ENCODE assay signal across 8 cellular contexts in genomic region chr19:1252221-1252817, GRCh38. TPM values are rescaled to one million over a fixed set of nuclear protein-coding genes. Genes with fewer than 3 reads are reported as not detected.
DNase-seq lines count a peak whose midpoint lies in the region; ATAC-seq, FAIRE-seq and TF ChIP-seq lines count a peak whose summit lies in the region.

No MANE protein-coding gene starts in this region.

- H3K4me2 ChIP-seq in skeletal muscle satellite cell (ENCODE audit: low read length), result peak overlapping the region; percentile 98

- H3K9me3 ChIP-seq in skeletal muscle satellite cell (replicated peaks; ENCODE audit: low read length), result no peaks in the 10 kb centered on the region

- peak overlapping the region; percentile 92 for H3K9ac ChIP-seq in skeletal muscle satellite cell (ENCODE audit: low read depth, low read length)

- no peak for FAIRE-seq in bronchial epithelial cell (lab: Jason Lieb, UNC)

- peak overlapping the region; percentile 75 for H3K4me3 ChIP-seq in bronchial epithelial cell (ENCODE audit: low read depth, low read length)
- peak overlapping the region; percentile 83 for H3K4me3 ChIP-seq in skeletal muscle satellite cell (ENCODE audit: low read length)

- no peak for ATAC-seq in HG02571 (IDR thresholded peaks at IDR 0.05; ENCODE audit: unreplicated experiment)

- peaks cover 45% of the 10 kb centered on the region for H3K4me1 ChIP-seq in skeletal muscle satellite cell (ENCODE audit: control insufficient read depth, insufficient read depth, low read length)

- H3K36me3 ChIP-seq in bronchial epithelial cell (ENCODE audit: control insufficient read depth, insufficient read depth, low read length) (peaks cover 47% of the 10 kb centered on the region), skeletal muscle satellite cell (ENCODE audit: insufficient read depth, low read length) (peaks cover 61% of the 10 kb centered on the region)

- no peak for TF ChIP-seq CTCF in bronchial epithelial cell (IDR thresholded peaks at IDR 0.05; ENCODE audit: insufficient read depth, low read length, severe bottlenecking)

- DNase-seq in stimulated activated CD4-positive, alpha-beta T cell treated with anti-CD3 and anti-CD28 coated beads, Interleukin-12 subunit alpha, Interleukin-12 subunit beta, amount 100 ng/mL, for 4 hours, result peak; percentile 42
- DNase-seq in stimulated activated CD4-positive, alpha-beta T cell treated with anti-CD3 and anti-CD28 coated beads, Interleukin-2, amount 100 ng/mL, for 48 hours, result no peak
- DNase-seq in T-helper 1 cell, result peak in 4 of 5 donors; percentile 44 to 78 (median 54)
- DNase-seq in bronchial epithelial cell (ENCODE audit: low read depth), result peak; percentile 90
- DNase-seq in iris pigment epithelial cell (ENCODE audit: low read depth), result peak; percentile 87
- no peak for DNase-seq in NCI-H1048 (lab: John Stamatoyannopoulos, UW)

- H3K27me3 ChIP-seq in bronchial epithelial cell (ENCODE audit: control insufficient read depth, insufficient read depth, low read length) (no peaks in the 10 kb centered on the region), skeletal muscle satellite cell (ENCODE audit: control insufficient read depth, insufficient read depth, low read length) (no peaks in the 10 kb centered on the region)

RNA-seq across cellular contexts. Expression of gene MIDN, which starts 3.9 kb away (rescaled TPM):
- total RNA-seq in bronchial epithelial cell, result 15.8 and 31.1 TPM in 2 replicates
- 21.3 and 31.0 TPM in 2 replicates for total RNA-seq in skeletal muscle satellite cell (2012; rRNA removed)

RNA-seq across cellular contexts. Expression of gene ATP5F1D, which starts 10.8 kb away (rescaled TPM):
- 8.7 and 14.8 TPM in 2 replicates for total RNA-seq in bronchial epithelial cell
- total RNA-seq in skeletal muscle satellite cell (2012; rRNA removed), result 33.9 and 42.1 TPM in 2 replicates

RNA-seq across cellular contexts. Expression of gene CBARP, which starts 14.5 kb away (rescaled TPM):
- 1.2 and 2.9 TPM in 2 replicates for total RNA-seq in bronchial epithelial cell
- 3.3 and 4.8 TPM in 2 replicates for total RNA-seq in skeletal muscle satellite cell (2012; rRNA removed)

RNA-seq across cellular contexts. Expression of gene CIRBP, which starts 16.8 kb away (rescaled TPM):
- total RNA-seq in bronchial epithelial cell, result 317 and 370 TPM in 2 replicates
- 165 and 205 TPM in 2 replicates for total RNA-seq in skeletal muscle satellite cell (2012; rRNA removed)

RNA-seq across cellular contexts. Expression of gene FAM174C, which starts 23.0 kb away (rescaled TPM):
- total RNA-seq in bronchial epithelial cell, result 20.8 and 27.1 TPM in 2 replicates
- total RNA-seq in skeletal muscle satellite cell (2012; rRNA removed), result 36.5 and 60.9 TPM in 2 replicates

Comparison
In these comparisons a context has a peak if more than half of its experiments do, and no peak if none do; other contexts are left out.
1. DNase-seq: peak in stimulated activated CD4-positive, alpha-beta T cell treated with anti-CD3 and anti-CD28 coated beads, Interleukin-12 subunit alpha, Interleukin-12 subunit beta, amount 100 ng/mL, for 4 hours (single experiment), T-helper 1 cell (4 of 5), bronchial epithelial cell (single experiment) and iris pigment epithelial cell (single experiment); none in stimulated activated CD4-positive, alpha-beta T cell treated with anti-CD3 and anti-CD28 coated beads, Interleukin-2, amount 100 ng/mL, for 48 hours (0 of 2) and NCI-H1048 (single experiment).